ENCODE assay signal across 9 cellular contexts in the genomic region with DNA sequence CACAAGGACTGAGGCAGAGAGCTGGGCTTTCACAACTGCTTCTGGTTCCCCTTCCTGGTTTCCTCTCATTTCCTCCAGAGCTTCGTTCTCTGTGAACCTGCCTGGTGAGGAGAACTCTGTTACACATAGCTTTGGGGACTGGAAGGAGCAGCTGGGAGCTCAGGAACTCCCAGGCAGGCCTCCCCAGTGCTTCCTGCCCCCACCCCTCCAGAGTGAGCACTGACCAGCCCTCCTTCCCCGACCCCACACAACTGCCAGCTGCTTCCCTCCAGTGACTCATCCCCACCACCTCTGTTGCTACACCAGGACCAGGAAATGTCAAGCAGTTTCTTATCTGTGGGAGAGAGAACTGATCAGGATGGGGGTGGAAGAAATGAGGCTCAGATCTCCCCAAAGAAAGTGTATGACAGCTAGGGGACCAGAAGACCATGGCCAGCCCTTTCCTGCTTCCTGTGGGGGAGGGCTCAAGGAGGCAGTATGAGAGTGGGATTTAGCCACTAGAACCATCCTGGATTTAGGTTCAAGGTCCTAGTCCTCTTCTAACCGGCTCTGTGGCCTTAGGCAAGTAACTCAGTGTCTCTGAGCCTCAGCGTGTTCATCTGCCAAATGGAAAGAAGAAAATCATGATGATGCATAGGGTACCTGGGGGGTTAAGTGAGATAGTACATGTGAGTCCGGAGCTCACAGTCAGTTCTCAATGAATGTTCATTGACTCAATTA. TPM values are rescaled to one million over a fixed set of nuclear protein-coding genes. Genes with fewer than 3 reads are reported as not detected.
DNase-seq lines count a peak whose midpoint lies in the region; ATAC-seq and TF ChIP-seq lines count a peak whose summit lies in the region.
"Had no signal": no experiment of that assay in that cellular context is flagged by ENCODE, and none has a peak within 500 bp of the region (broad histone marks: within the 10 kb centered on the region; RNA-seq: fewer than 3 reads in every experiment).

No MANE protein-coding gene starts in this region.

- ATAC-seq in RWPE2 (ENCODE audit: low read depth) (peak; percentile 71), foreskin keratinocyte (peak; percentile 57)

- H3K27me3 ChIP-seq in RWPE2 (ENCODE audit: insufficient read depth, poor library complexity, severe bottlenecking): no peaks in the 10 kb centered on the region
- peaks cover 9% of the 10 kb centered on the region for H3K27me3 ChIP-seq in foreskin keratinocyte

- peak; percentile 61 for DNase-seq in NCI-H82 (lab: John Stamatoyannopoulos, UW)
- no peak for DNase-seq in NCI-H82 treated with DMSO at 0.1 percent for 48 hours (lab: John Stamatoyannopoulos, UW; ENCODE audit: unreplicated experiment)
- no peak for DNase-seq in RWPE2 (ENCODE audit: low spot score)
- no peak for DNase-seq in foreskin keratinocyte
- peak; percentile 72 for DNase-seq in renal cortical epithelial cell (ENCODE audit: low read depth)
- DNase-seq in stimulated activated CD4-positive, alpha-beta T cell treated with anti-CD3 and anti-CD28 coated beads, Interleukin-12 subunit alpha, Interleukin-12 subunit beta, amount 100 ng/mL, for 4 hours: no peak
- DNase-seq in GM19238 (ENCODE audit: insufficient read length, low spot score): no peak
- DNase-seq in iPS-NIHi11 (ENCODE audit: low spot score): no peak

- H3K4me3 ChIP-seq in RWPE2 (ENCODE audit: severe bottlenecking): no peak overlapping the region

- TF ChIP-seq CTCF in RWPE2 (IDR thresholded peaks at IDR 0.05; ENCODE audit: poor library complexity, severe bottlenecking) (no peak), foreskin keratinocyte (conservative IDR thresholded peaks at IDR 0.05) (no peak)

- peak overlapping the region; percentile 22 for H3K27ac ChIP-seq in RWPE2 (ENCODE audit: poor library complexity, severe bottlenecking)
- H3K27ac ChIP-seq in foreskin keratinocyte: no peak overlapping the region
- H3K27ac ChIP-seq: parathyroid adenoma had no signal

- no peaks in the 10 kb centered on the region for H3K36me3 ChIP-seq in RWPE2 (ENCODE audit: low read depth)

- no peaks in the 10 kb centered on the region for H3K9me3 ChIP-seq in RWPE2 (ENCODE audit: severe bottlenecking)

- peaks cover 8% of the 10 kb centered on the region for H3K4me1 ChIP-seq in RWPE2 (ENCODE audit: insufficient read depth, poor library complexity, severe bottlenecking)
- peaks cover 4% of the 10 kb centered on the region for H3K4me1 ChIP-seq in foreskin keratinocyte
- H3K4me1 ChIP-seq: parathyroid adenoma had no signal

RNA-seq across cellular contexts. Expression of a gene that starts 4.5 kb away (rescaled TPM):
- total RNA-seq in foreskin keratinocyte: 28.9 and 38.4 TPM in 2 replicates
- 32.0 and 45.3 TPM in 2 replicates for polyA plus RNA-seq in foreskin keratinocyte
- total RNA-seq in renal cortical epithelial cell: 4.9 and 11.5 TPM in 2 replicates

Comparison
In these comparisons a context has a peak if more than half of its experiments do, and no peak if none do; other contexts are left out.
1. DNase-seq: peak in NCI-H82 (single experiment) and renal cortical epithelial cell (single experiment); none in NCI-H82 treated with DMSO at 0.1 percent for 48 hours (single experiment), RWPE2 (single experiment), foreskin keratinocyte (0 of 2), stimulated activated CD4-positive, alpha-beta T cell treated with anti-CD3 and anti-CD28 coated beads, Interleukin-12 subunit alpha, Interleukin-12 subunit beta, amount 100 ng/mL, for 4 hours (single experiment), GM19238 (single experiment) and iPS-NIHi11 (single experiment).